In the genomic region with DNA sequence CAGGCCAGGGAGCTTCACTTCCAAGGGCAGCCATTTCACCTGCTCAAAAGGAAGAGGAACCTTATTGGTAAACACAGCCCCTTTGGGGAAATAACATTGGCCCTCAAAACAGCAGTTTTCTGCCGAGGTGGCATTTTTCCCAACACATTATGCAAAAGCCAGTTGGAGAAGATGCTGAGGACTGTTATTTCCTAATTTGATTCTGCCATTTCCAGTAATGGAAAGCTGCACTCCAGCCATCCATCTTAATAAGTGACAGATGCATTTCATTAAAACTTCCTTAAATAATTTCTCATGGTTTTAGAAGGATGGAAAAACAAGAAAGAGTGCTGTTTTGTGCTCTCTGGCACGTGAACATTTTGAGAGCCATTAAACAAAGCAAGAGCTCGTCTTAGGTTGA, we compare ENCODE assay signal across 35 cellular contexts. TPM values are rescaled to one million over a fixed set of nuclear protein-coding genes. Genes with fewer than 3 reads are reported as not detected.
"Had no signal": no experiment of that assay in that cellular context is flagged by ENCODE, and none has a peak within 500 bp of the region (broad histone marks: within the 10 kb centered on the region; RNA-seq: fewer than 3 reads in every experiment).

No MANE protein-coding gene starts in this region.

- H3K36me3 Mint-ChIP-seq: activated naive CD4-positive, alpha-beta T cell treated with anti-CD3 and anti-CD28 coated beads, Interleukin-2, amount 10 ng/mL, durations not matched to agents 7 days and 5 days; activated naive CD4-positive, alpha-beta T cell treated with anti-CD3 and anti-CD28 coated beads, Interleukin-2, amount 50 U/mL, for 72 hours; activated naive CD8-positive, alpha-beta T cell treated with anti-CD3 and anti-CD28 coated beads, Interleukin-2, amount 10 ng/mL, durations not matched to agents 7 days and 5 days; brain had no signal

- H3K4me1 Mint-ChIP-seq: activated CD4-positive, alpha-beta memory T cell treated with anti-CD3 and anti-CD28 coated beads, Interleukin-2, amount 10 ng/mL, durations not matched to agents 7 days and 5 days; activated CD4-positive, alpha-beta T cell treated with anti-CD3 and anti-CD28 coated beads, Interleukin-2, amount 10 ng/mL, durations not matched to agents 7 days and 5 days; activated naive CD4-positive, alpha-beta T cell treated with anti-CD3 and anti-CD28 coated beads, Interleukin-2, amount 10 ng/mL, durations not matched to agents 7 days and 5 days; activated naive CD8-positive, alpha-beta T cell treated with anti-CD3 and anti-CD28 coated beads, Interleukin-2, amount 10 ng/mL, durations not matched to agents 7 days and 5 days; brain; endodermal cell had no signal

- H3K27me3 Mint-ChIP-seq: activated naive CD4-positive, alpha-beta T cell treated with anti-CD3 and anti-CD28 coated beads, Interleukin-2, amount 10 ng/mL, durations not matched to agents 7 days and 5 days; activated naive CD8-positive, alpha-beta T cell treated with anti-CD3 and anti-CD28 coated beads, Interleukin-2, amount 10 ng/mL, durations not matched to agents 7 days and 5 days; activated T-cell treated with anti-CD3 and anti-CD28 coated beads, Interleukin-2, amount 50 U/mL, for 24 hours; dendritic cell treated with granulocyte-macrophage colony-stimulating factor and Interleukin-4, amounts not matched to agents 40 ng/mL and 50 ng/mL, for 4 days had no signal

- H3K4me3 Mint-ChIP-seq: activated CD4-positive, alpha-beta memory T cell treated with anti-CD3 and anti-CD28 coated beads, Interleukin-2, amount 10 ng/mL, durations not matched to agents 7 days and 5 days; activated CD4-positive, alpha-beta T cell treated with anti-CD3 and anti-CD28 coated beads, Interleukin-2, amount 10 ng/mL, durations not matched to agents 7 days and 5 days; activated naive CD4-positive, alpha-beta T cell treated with anti-CD3 and anti-CD28 coated beads, Interleukin-2, amount 10 ng/mL, durations not matched to agents 7 days and 5 days; activated naive CD8-positive, alpha-beta T cell treated with anti-CD3 and anti-CD28 coated beads, Interleukin-2, amount 10 ng/mL, durations not matched to agents 7 days and 5 days; activated T-cell treated with anti-CD3 and anti-CD28 coated beads, Interleukin-2, amount 50 U/mL, for 24 hours; activated T-cell treated with anti-CD3 and anti-CD28 coated beads, Interleukin-2, amount 50 U/mL, for 72 hours; brain; dendritic cell treated with granulocyte-macrophage colony-stimulating factor and Interleukin-4, amounts not matched to agents 40 ng/mL and 50 ng/mL, for 4 days; endodermal cell; T-helper 1 cell treated with Interleukin-12 subunit alpha and Interleukin-12 subunit beta and Interleukin-4 antibody, amounts not matched to agents 30 μg/mL and 1 μg/mL, for 36 hours; T-helper 2 cell treated with Interferon-gamma antibody and Interleukin-4, amounts not matched to agents 5 μg/mL and 100 μg/mL, for 36 hours had no signal

- H3K27ac ChIP-seq: ascending aorta, breast epithelium, cardiac muscle cell, colonic mucosa, dorsolateral prefrontal cortex, foreskin keratinocyte, gastrocnemius medialis, heart left ventricle, WERI-Rb-1 had no signal

- H3K27ac Mint-ChIP-seq: activated CD4-positive, alpha-beta memory T cell treated with anti-CD3 and anti-CD28 coated beads, Interleukin-2, amount 10 ng/mL, durations not matched to agents 7 days and 5 days; activated CD4-positive, alpha-beta T cell treated with anti-CD3 and anti-CD28 coated beads, Interleukin-2, amount 10 ng/mL, durations not matched to agents 7 days and 5 days; activated naive CD4-positive, alpha-beta T cell treated with anti-CD3 and anti-CD28 coated beads, Interleukin-2, amount 10 ng/mL, durations not matched to agents 7 days and 5 days; activated naive CD4-positive, alpha-beta T cell treated with anti-CD3 and anti-CD28 coated beads, Interleukin-2, amount 50 U/mL, for 72 hours; activated naive CD8-positive, alpha-beta T cell treated with anti-CD3 and anti-CD28 coated beads, Interleukin-2, amount 10 ng/mL, durations not matched to agents 7 days and 5 days; activated T-cell treated with anti-CD3 and anti-CD28 coated beads, Interleukin-2, amount 50 U/mL, for 24 hours; activated T-cell treated with anti-CD3 and anti-CD28 coated beads, Interleukin-2, amount 50 U/mL, for 72 hours; brain; dendritic cell treated with granulocyte-macrophage colony-stimulating factor and Interleukin-4, amounts not matched to agents 40 ng/mL and 50 ng/mL, for 4 days; endodermal cell; T-helper 1 cell treated with Interleukin-12 subunit alpha and Interleukin-12 subunit beta and Interleukin-4 antibody, amounts not matched to agents 30 μg/mL and 1 μg/mL, for 36 hours; T-helper 2 cell treated with Interferon-gamma antibody and Interleukin-4, amounts not matched to agents 5 μg/mL and 100 μg/mL, for 36 hours had no signal

- H3K9me3 ChIP-seq: ascending aorta, breast epithelium, colonic mucosa, gastrocnemius medialis, heart left ventricle had no signal

- H3K9me3 Mint-ChIP-seq: activated CD4-positive, alpha-beta memory T cell treated with anti-CD3 and anti-CD28 coated beads, Interleukin-2, amount 10 ng/mL, durations not matched to agents 7 days and 5 days; activated CD4-positive, alpha-beta T cell treated with anti-CD3 and anti-CD28 coated beads, Interleukin-2, amount 10 ng/mL, durations not matched to agents 7 days and 5 days; activated naive CD4-positive, alpha-beta T cell treated with anti-CD3 and anti-CD28 coated beads, Interleukin-2, amount 10 ng/mL, durations not matched to agents 7 days and 5 days; activated naive CD4-positive, alpha-beta T cell treated with anti-CD3 and anti-CD28 coated beads, Interleukin-2, amount 50 U/mL, for 72 hours; activated naive CD8-positive, alpha-beta T cell treated with anti-CD3 and anti-CD28 coated beads, Interleukin-2, amount 10 ng/mL, durations not matched to agents 7 days and 5 days; activated T-cell treated with anti-CD3 and anti-CD28 coated beads, Interleukin-2, amount 50 U/mL, for 24 hours; activated T-cell treated with anti-CD3 and anti-CD28 coated beads, Interleukin-2, amount 50 U/mL, for 72 hours; dendritic cell treated with granulocyte-macrophage colony-stimulating factor and Interleukin-4, amounts not matched to agents 40 ng/mL and 50 ng/mL, for 4 days; endodermal cell; T-helper 1 cell treated with Interleukin-12 subunit alpha and Interleukin-12 subunit beta and Interleukin-4 antibody, amounts not matched to agents 30 μg/mL and 1 μg/mL, for 36 hours; T-helper 2 cell treated with Interferon-gamma antibody and Interleukin-4, amounts not matched to agents 5 μg/mL and 100 μg/mL, for 36 hours had no signal

- H3K4me3 ChIP-seq: ascending aorta, breast epithelium, cardiac muscle cell, colonic mucosa, dorsolateral prefrontal cortex, gastrocnemius medialis, heart left ventricle had no signal

- H3K4me1 ChIP-seq: ascending aorta, breast epithelium, colonic mucosa, foreskin keratinocyte, gastrocnemius medialis, heart left ventricle had no signal

- DNase-seq: activated CD4-positive, alpha-beta memory T cell treated with anti-CD3 and anti-CD28 coated beads, Interleukin-2, amount 10 ng/mL, durations not matched to agents 7 days and 5 days; activated CD4-positive, alpha-beta T cell treated with anti-CD3 and anti-CD28 coated beads for 4 hours; activated CD4-positive, alpha-beta T cell treated with anti-CD3 and anti-CD28 coated beads, Interleukin-2, amount 10 ng/mL, durations not matched to agents 7 days and 5 days; activated CD4-positive, alpha-beta T cell treated with anti-CD3 and anti-CD28 coated beads, Interleukin-2, amount 50 U/mL, for 4 hours; activated CD4-positive, CD25-positive, alpha-beta regulatory T cell; activated CD4-positive, CD25-positive, alpha-beta regulatory T cell treated with anti-CD3 and anti-CD28 coated beads, Interleukin-2, amount 50 U/mL, for 72 hours; activated CD8-positive, alpha-beta memory T cell treated with anti-CD3 and anti-CD28 coated beads, Interleukin-2, amount 50 U/mL, for 48 hours; activated gamma-delta T cell; activated naive CD4-positive, alpha-beta T cell; activated naive CD4-positive, alpha-beta T cell treated with anti-CD3 and anti-CD28 coated beads, Interleukin-2, amount 10 ng/mL, durations not matched to agents 7 days and 5 days; activated naive CD8-positive, alpha-beta T cell treated with anti-CD3 and anti-CD28 coated beads, Interleukin-2, amount 10 ng/mL, durations not matched to agents 7 days and 5 days; activated T-cell treated with anti-CD3 and anti-CD28 coated beads for 4 hours; activated T-cell treated with anti-CD3 and anti-CD28 coated beads, Interleukin-2, amount 50 U/mL, for 24 hours; activated T-cell treated with anti-CD3 and anti-CD28 coated beads, Interleukin-2, amount 50 U/mL, for 72 hours; central memory CD4-positive, alpha-beta T cell; cerebellar nuclear complex; colonic mucosa; dorsolateral prefrontal cortex; effector memory CD4-positive, alpha-beta T cell; endodermal cell; foreskin keratinocyte; gastrocnemius medialis; glutamatergic neuron; heart left ventricle; T1000; WERI-Rb-1 had no signal

- ATAC-seq: activated naive CD4-positive, alpha-beta T cell treated with anti-CD3 and anti-CD28 coated beads, Interleukin-2, amount 50 U/mL, for 72 hours; activated T-cell treated with anti-CD3 and anti-CD28 coated beads, Interleukin-2, amount 50 U/mL, for 72 hours; esophagus mucosa; foreskin keratinocyte; gastrocnemius medialis; heart left ventricle had no signal

- H3K36me3 ChIP-seq: ascending aorta, breast epithelium, cardiac muscle cell, colonic mucosa, gastrocnemius medialis, heart left ventricle, WERI-Rb-1 had no signal

- H3K27me3 ChIP-seq: ascending aorta, breast epithelium, cardiac muscle cell, colonic mucosa, gastrocnemius medialis had no signal

RNA-seq across cellular contexts. Expression of a gene that starts 55.9 kb away (rescaled TPM):
- total RNA-seq: activated CD4-positive, alpha-beta memory T cell treated with anti-CD3 and anti-CD28 coated beads, Interleukin-2, amount 10 ng/mL, durations not matched to agents 7 days and 5 days; activated CD4-positive, alpha-beta T cell treated with anti-CD3 and anti-CD28 coated beads, Interleukin-2, amount 10 ng/mL, durations not matched to agents 7 days and 5 days; activated naive CD8-positive, alpha-beta T cell treated with anti-CD3 and anti-CD28 coated beads, Interleukin-2, amount 10 ng/mL, durations not matched to agents 7 days and 5 days; ascending aorta; foreskin keratinocyte; gastrocnemius medialis had no signal
- polyA plus RNA-seq: foreskin keratinocyte, heart left ventricle had no signal
